In genomic region chr17:77419547-77420475, GRCh38 we compare ENCODE assay signal across 8 cellular contexts.
DNase-seq lines count a peak whose midpoint lies in the region; ATAC-seq and TF ChIP-seq lines count a peak whose summit lies in the region.

No MANE protein-coding gene starts in this region.

- TF ChIP-seq CTCF in NB4 (IDR thresholded peaks at IDR 0.05; ENCODE audit: low read depth, low read length) = no peak
- TF ChIP-seq CTCF in nephron progenitor cell (IDR thresholded peaks at IDR 0.05) = no peak

- peak overlapping the region; percentile 81 for H3K27ac Mint-ChIP-seq in nephron progenitor cell

- peaks cover 66% of the 10 kb centered on the region for H3K4me1 Mint-ChIP-seq in nephron progenitor cell

- H3K36me3 Mint-ChIP-seq in nephron progenitor cell (ENCODE audit: low read depth) = no peaks in the 10 kb centered on the region

- no peak for TF ChIP-seq POLR2A in NB4 (IDR thresholded peaks at IDR 0.05; ENCODE audit: extremely low read depth, insufficient read length)

- peak overlapping the region; percentile 23 for H3K4me3 Mint-ChIP-seq in nephron progenitor cell

- no peak overlapping the region for H3K4me3 ChIP-seq in NB4 (ENCODE audit: low read depth, low read length)

- no peak for ATAC-seq in HG03378 (IDR thresholded peaks at IDR 0.05; ENCODE audit: unreplicated experiment)

- DNase-seq in EH (ENCODE audit: low read depth) = peak; percentile 59
- DNase-seq in NB4 (ENCODE audit: low read depth) = peak; percentile 55
- peak; percentile 51 for DNase-seq in astrocyte of the hippocampus (ENCODE audit: low read depth, low spot score)
- DNase-seq in nephron progenitor cell = peak; percentile 70
- DNase-seq in CD1c-positive myeloid dendritic cell (ENCODE audit: extremely low spot score) = no peak
- DNase-seq in GM03348 (ENCODE audit: low spot score) = no peak
- no peak for DNase-seq in activated CD4-positive, CD25-positive, alpha-beta regulatory T cell (lab: John Stamatoyannopoulos, UW)

- H3K27me3 Mint-ChIP-seq in nephron progenitor cell (ENCODE audit: low read depth, poor library complexity) = peaks cover under 1% of the 10 kb centered on the region

- no peaks in the 10 kb centered on the region for H3K9me3 Mint-ChIP-seq in nephron progenitor cell

Comparison
In these comparisons a context has a peak if more than half of its experiments do, and no peak if none do; other contexts are left out.
1. DNase-seq: peak in EH (single experiment), NB4 (single experiment), astrocyte of the hippocampus (single experiment) and nephron progenitor cell (single experiment); none in CD1c-positive myeloid dendritic cell (single experiment), GM03348 (single experiment) and activated CD4-positive, CD25-positive, alpha-beta regulatory T cell (0 of 4).